In the genomic region with DNA sequence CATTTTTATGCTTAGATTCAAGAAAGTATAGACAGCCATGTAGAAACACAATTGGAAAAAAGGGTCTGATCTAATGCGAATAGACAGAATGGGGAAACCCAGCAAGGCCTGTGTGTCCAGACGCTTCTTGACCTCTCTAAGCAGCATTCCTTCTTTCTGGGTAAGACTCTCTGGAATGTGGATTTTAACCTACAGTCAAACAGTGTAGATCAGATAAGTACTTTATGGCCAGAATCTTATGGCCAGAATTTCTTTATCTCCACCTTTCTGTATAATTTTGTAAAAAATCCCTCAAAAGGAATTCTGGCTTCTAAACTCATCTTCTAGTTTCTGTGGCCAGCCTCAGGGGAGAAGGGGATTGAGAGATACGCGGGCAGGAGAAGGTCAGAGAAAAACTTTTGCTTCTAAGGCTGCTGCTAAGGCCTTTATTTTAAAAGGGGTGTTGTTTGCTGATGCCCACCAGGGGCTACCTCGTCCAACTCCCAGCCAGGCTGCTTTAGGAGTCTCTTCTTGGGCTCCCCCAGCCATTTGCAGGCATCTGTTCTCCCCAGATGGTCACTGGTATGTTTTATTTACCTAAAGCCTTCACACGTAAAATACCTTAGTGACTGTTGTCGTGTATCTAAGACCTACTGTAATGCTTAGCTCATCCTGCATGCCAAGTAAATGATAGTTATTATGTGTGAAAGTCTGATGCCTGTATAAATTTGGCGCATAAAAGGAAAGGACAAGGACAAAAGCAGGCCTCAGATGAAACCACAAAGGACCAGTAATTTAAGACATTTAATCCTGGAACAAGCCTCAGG, we compare ENCODE assay signal across 11 cellular contexts.
A peak's percentile ranks its signal among the peaks of the same experiment; 100 is the strongest.
DNase-seq lines count a peak whose midpoint lies in the region; ATAC-seq and TF ChIP-seq lines count a peak whose summit lies in the region.
"Had no signal": no experiment of that assay in that cellular context is flagged by ENCODE, and none has a peak within 500 bp of the region (broad histone marks: within the 10 kb centered on the region; RNA-seq: fewer than 3 reads in every experiment).

No MANE protein-coding gene starts in this region.

- H3K36me3 Mint-ChIP-seq in nephron (ENCODE audit: low read depth), result peaks cover 20% of the 10 kb centered on the region
- H3K36me3 Mint-ChIP-seq in activated CD4-positive, alpha-beta memory T cell treated with anti-CD3 and anti-CD28 coated beads, Interleukin-2, amount 10 ng/mL, durations not matched to agents 7 days and 5 days (ENCODE audit: low read depth), result peaks cover 23% of the 10 kb centered on the region

- peak overlapping the region; percentile 24 to 80 (median 66) for H3K27ac Mint-ChIP-seq in nephron
- H3K27ac Mint-ChIP-seq in activated CD4-positive, alpha-beta memory T cell treated with anti-CD3 and anti-CD28 coated beads, Interleukin-2, amount 10 ng/mL, durations not matched to agents 7 days and 5 days, result no peak overlapping the region
- H3K27ac Mint-ChIP-seq: activated naive CD4-positive, alpha-beta T cell treated with anti-CD3 and anti-CD28 coated beads, Interleukin-2, amount 50 U/mL, for 24 hours; immature natural killer cell had no signal

- CTCF ChIA-PET in activated CD4-positive, alpha-beta memory T cell treated with anti-CD3 and anti-CD28 coated beads, Interleukin-2, amount 10 ng/mL, durations not matched to agents 7 days and 5 days (lab: Charles Lee), result no interaction called here

- in situ Hi-C loops in Caki2 (cut with HindIII; ENCODE audit: low pct_unique_long_range_greater_than_20kb, low sequenced_read_pairs), result no loop called here

- no peak for ATAC-seq in GM18868 (IDR thresholded peaks at IDR 0.05; ENCODE audit: unreplicated experiment)

- TF ChIP-seq CTCF in cardiac fibroblast (IDR thresholded peaks at IDR 0.05; ENCODE audit: low read depth, low read length), result peak; percentile 29
- TF ChIP-seq CTCF in nephron (IDR thresholded peaks at IDR 0.05; ENCODE audit: unreplicated experiment in 3 of 3), result no peak

- DNase-seq in Caki2 (ENCODE audit: low read depth) (peak; percentile 46), NCI-H146 treated with DMSO at 0.1 percent for 48 hours (lab: John Stamatoyannopoulos, UW; ENCODE audit: unreplicated experiment) (peak; percentile 55), cardiac fibroblast (ENCODE audit: low read depth in 2 of 2) (peak; percentile 70 to 86), NCI-H774 (lab: John Stamatoyannopoulos, UW) (no peak)
- DNase-seq in activated CD4-positive, alpha-beta T cell treated with anti-CD3 and anti-CD28 coated beads, Interleukin-2, amount 50 U/mL, for 4 hours, result no peak
- no peak for DNase-seq in activated CD4-positive, alpha-beta memory T cell treated with anti-CD3 and anti-CD28 coated beads, Interleukin-2, amount 10 ng/mL, durations not matched to agents 7 days and 5 days
- DNase-seq: immature natural killer cell; stimulated activated CD4-positive, alpha-beta T cell treated with anti-CD3 and anti-CD28 coated beads, Interleukin-4, amount 100 ng/mL, for 4 hours had no signal

- POLR2A ChIA-PET in activated CD4-positive, alpha-beta memory T cell treated with anti-CD3 and anti-CD28 coated beads, Interleukin-2, amount 10 ng/mL, durations not matched to agents 7 days and 5 days (lab: Charles Lee), result no interaction called here

- no peaks in the 10 kb centered on the region for H3K9me3 Mint-ChIP-seq in nephron
- peaks cover 4% of the 10 kb centered on the region for H3K9me3 Mint-ChIP-seq in activated CD4-positive, alpha-beta memory T cell treated with anti-CD3 and anti-CD28 coated beads, Interleukin-2, amount 10 ng/mL, durations not matched to agents 7 days and 5 days
- H3K9me3 Mint-ChIP-seq: activated naive CD4-positive, alpha-beta T cell treated with anti-CD3 and anti-CD28 coated beads, Interleukin-2, amount 50 U/mL, for 24 hours; immature natural killer cell had no signal

- no peak overlapping the region for H3K4me3 Mint-ChIP-seq in nephron
- H3K4me3 Mint-ChIP-seq in activated CD4-positive, alpha-beta memory T cell treated with anti-CD3 and anti-CD28 coated beads, Interleukin-2, amount 10 ng/mL, durations not matched to agents 7 days and 5 days, result no peak overlapping the region
- H3K4me3 Mint-ChIP-seq: activated naive CD4-positive, alpha-beta T cell treated with anti-CD3 and anti-CD28 coated beads, Interleukin-2, amount 50 U/mL, for 24 hours; immature natural killer cell had no signal

- no peak overlapping the region for H3K4me3 ChIP-seq in cardiac fibroblast (replicated peaks in 1 of 2; ENCODE audit: low read depth in 2 of 2, low read length in 2 of 2)

- peaks cover 35% of the 10 kb centered on the region for H3K4me1 Mint-ChIP-seq in nephron
- no peaks in the 10 kb centered on the region for H3K4me1 Mint-ChIP-seq in activated CD4-positive, alpha-beta memory T cell treated with anti-CD3 and anti-CD28 coated beads, Interleukin-2, amount 10 ng/mL, durations not matched to agents 7 days and 5 days

- no peaks in the 10 kb centered on the region for H3K27me3 Mint-ChIP-seq in nephron (ENCODE audit: low read depth)
- no peaks in the 10 kb centered on the region for H3K27me3 Mint-ChIP-seq in activated CD4-positive, alpha-beta memory T cell treated with anti-CD3 and anti-CD28 coated beads, Interleukin-2, amount 10 ng/mL, durations not matched to agents 7 days and 5 days
- H3K27me3 Mint-ChIP-seq: activated naive CD4-positive, alpha-beta T cell treated with anti-CD3 and anti-CD28 coated beads, Interleukin-2, amount 50 U/mL, for 24 hours had no signal

Comparison
In these comparisons a context has a peak if more than half of its experiments do, and no peak if none do; other contexts are left out.
1. DNase-seq: peak in Caki2 (single experiment), NCI-H146 treated with DMSO at 0.1 percent for 48 hours (single experiment) and cardiac fibroblast (2 of 2); none in activated CD4-positive, alpha-beta T cell treated with anti-CD3 and anti-CD28 coated beads, Interleukin-2, amount 50 U/mL, for 4 hours (0 of 2), NCI-H774 (single experiment) and activated CD4-positive, alpha-beta memory T cell treated with anti-CD3 and anti-CD28 coated beads, Interleukin-2, amount 10 ng/mL, durations not matched to agents 7 days and 5 days (single experiment).